ENCODE assay signal across 10 cellular contexts in the genomic region with DNA sequence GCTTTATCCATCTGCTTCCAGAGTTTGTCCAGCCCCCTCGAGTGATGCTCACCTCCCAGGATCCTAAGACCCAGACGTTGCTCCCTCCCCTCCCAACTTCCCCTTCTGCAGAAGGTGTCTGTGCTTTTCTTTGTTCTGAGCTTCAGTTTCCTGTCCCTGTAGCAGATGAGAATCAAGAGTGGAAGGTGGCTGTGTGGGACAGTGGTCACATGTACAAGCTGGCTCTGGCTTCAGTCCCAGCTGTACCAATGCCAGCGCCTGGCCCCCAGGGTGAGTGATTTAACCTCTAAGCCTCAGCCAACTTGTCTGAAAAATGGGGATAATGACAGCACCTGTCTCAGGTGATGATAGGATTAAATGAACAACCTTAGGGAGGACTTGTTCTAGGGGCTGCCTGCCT. TPM values are rescaled to one million over a fixed set of nuclear protein-coding genes. Genes with fewer than 3 reads are reported as not detected.
DNase-seq lines count a peak whose midpoint lies in the region; ATAC-seq, FAIRE-seq and TF ChIP-seq lines count a peak whose summit lies in the region.
"Had no signal": no experiment of that assay in that cellular context is flagged by ENCODE, and none has a peak within 500 bp of the region (broad histone marks: within the 10 kb centered on the region; RNA-seq: fewer than 3 reads in every experiment).

No MANE protein-coding gene starts in this region.

- H2BK5ac ChIP-seq in H1 (ENCODE audit: low read depth, low read length) = no peak overlapping the region

- H4K20me1 ChIP-seq in H1 (replicated peaks in 1 of 2; ENCODE audit: control insufficient read depth in 1 of 2, insufficient read depth in 2 of 2, low read length in 2 of 2) = no peaks in the 10 kb centered on the region

- peak overlapping the region; percentile 36 to 66; a peak in 3 of 4 replicates for H3K4me2 ChIP-seq in H1 (ENCODE audit: insufficient read depth in 1 of 2, low read depth in 2 of 2, low read length in 2 of 2)

- ATAC-seq in GM19023 (IDR thresholded peaks at IDR 0.05; ENCODE audit: unreplicated experiment) = peak; percentile 23
- no peak for ATAC-seq in GM19328 (IDR thresholded peaks at IDR 0.05; ENCODE audit: unreplicated experiment)
- no peak for ATAC-seq in left cardiac atrium

- FAIRE-seq in H1 (lab: Jason Lieb, UNC) = no peak
- FAIRE-seq: islet of Langerhans had no signal

- H3K79me1 ChIP-seq in H1 (ENCODE audit: low read depth, low read length) = no peaks in the 10 kb centered on the region

- no peak overlapping the region for H3K4ac ChIP-seq in H1 (replicated peaks; ENCODE audit: insufficient read length, low read depth, low read length)

- TF ChIP-seq POLR2A in H1 (IDR thresholded peaks at IDR 0.05; ENCODE audit: control extremely low read depth in 1 of 2, low read depth in 2 of 2, low read length in 2 of 2) (no peak), prostate gland (IDR thresholded peaks at IDR 0.05) (no peak)

- H4K5ac ChIP-seq in H1 (ENCODE audit: insufficient read length, low read depth, low read length) = no peak overlapping the region

- peaks cover 0 to 8% (median 4%) of the 10 kb centered on the region in 4 experiments; a peak in 3 of 7 replicates for H3K4me1 ChIP-seq in H1 (replicated peaks in 1 of 4; ENCODE audit: control insufficient read depth in 3 of 4, insufficient read depth in 4 of 4, low read length in 3 of 4)
- H3K4me1 ChIP-seq in prostate gland (replicated peaks) = peaks cover 16% of the 10 kb centered on the region

- H2AFZ ChIP-seq in H1 (ENCODE audit: low read length) = peak overlapping the region; percentile 97; the same call in 1 of the 2 replicates

- DNase-seq in H1 (ENCODE audit: low read depth in 1 of 2, low spot score in 2 of 2) (no peak), prostate gland (ENCODE audit: low spot score) (no peak), T-helper 9 cell (no peak), left cardiac atrium (no peak)
- no peak for DNase-seq in activated T-cell treated with anti-CD3 and anti-CD28 coated beads, Interleukin-2, amount 50 U/mL, for 1 hour

- no peak overlapping the region for H4K91ac ChIP-seq in H1 (replicated peaks; ENCODE audit: insufficient read length, low read length)

- H3K27me3 ChIP-seq in H1 (replicated peaks in 1 of 4; ENCODE audit: control insufficient read depth in 3 of 4, extremely low read depth in 1 of 4, insufficient read depth in 3 of 4, low read length in 3 of 4) (peaks cover 0 to 6% (median 0%) of the 10 kb centered on the region in 4 experiments; a peak in 1 of 7 replicates), prostate gland (replicated peaks; ENCODE audit: insufficient read depth) (no peaks in the 10 kb centered on the region)

- H2BK15ac ChIP-seq in H1 (ENCODE audit: low read length) = no peak overlapping the region; the same call in 1 of the 2 replicates

- TF ChIP-seq CTCF in H1 (IDR thresholded peaks at IDR 0.05; ENCODE audit: control extremely low read depth in 1 of 3, insufficient read depth in 1 of 3, low read depth in 1 of 3, low read length in 3 of 3) (no peak), prostate gland (IDR thresholded peaks at IDR 0.05) (no peak)

- no peaks in the 10 kb centered on the region for H3K9me3 ChIP-seq in KOPT-K1 (ENCODE audit: insufficient read depth, low read length, poor library complexity, severe bottlenecking)
- no peaks in the 10 kb centered on the region for H3K9me3 ChIP-seq in H1 (ENCODE audit: insufficient read depth in 2 of 2, low read depth in 1 of 2, low read length in 1 of 2)
- no peaks in the 10 kb centered on the region for H3K9me3 ChIP-seq in prostate gland

- H3K36me3 ChIP-seq in KOPT-K1 (ENCODE audit: insufficient read depth, low read length) (peaks cover 58% of the 10 kb centered on the region), H1 (ENCODE audit: control insufficient read depth in 2 of 4, insufficient read depth in 4 of 4, low read length in 3 of 4) (no peaks in the 10 kb centered on the region; a peak in 1 of 8 replicates), prostate gland (no peaks in the 10 kb centered on the region)

- intact Hi-C loops in prostate gland (cut with DNase I) = loop anchor here (2.0 to 5.0 kb wide), 3 partner anchors 21 to 103 kb away; a partner anchor contains a TSS
- intact Hi-C loops in left cardiac atrium (cut with DNase I) = loop anchor here (2.0 to 10.0 kb wide), 5 partner anchors 53 to 108 kb away; a partner anchor contains a TSS

- 67% methylated on average over 3 of the region's 3 CpGs; no CpG with 5 or more reads in 1 of the 2 experiments for WGBS in H1 (ENCODE audit: extremely low coverage in 1 of 2, insufficient coverage in 1 of 2, insufficient read length in 1 of 2, insufficient replicate concordance in 2 of 2, low coverage in 1 of 2, low lambda C conversion rate in 2 of 2, missing lambda C conversion rate in 1 of 2), 2 experiments
- 57% methylated on average over 3 of the region's 3 CpGs for WGBS in prostate gland

- H3K79me2 ChIP-seq in H1 (ENCODE audit: control insufficient read depth in 1 of 2, insufficient read depth in 2 of 2, low read length in 2 of 2) = no peaks in the 10 kb centered on the region

- H3K56ac ChIP-seq in H1 (replicated peaks; ENCODE audit: insufficient read length, low read depth, low read length) = no peak overlapping the region

- TF ChIP-seq RAD21 in H1 (IDR thresholded peaks at IDR 0.05 in 1 of 2, conservative IDR thresholded peaks at IDR 0.05 in 1 of 2; ENCODE audit: low read depth in 2 of 2, low read length in 2 of 2) = no peak

- H3K27ac ChIP-seq in KOPT-K1 (ENCODE audit: low read depth, low read length, poor library complexity, severe bottlenecking) (peak overlapping the region; percentile 50), H1 (ENCODE audit: low read depth, low read length) (no peak overlapping the region), prostate gland (peak overlapping the region; percentile 89 to 93)

- H2AK5ac ChIP-seq in H1 (ENCODE audit: low read depth, low read length) = no peak overlapping the region

- H2BK120ac ChIP-seq in H1 (replicated peaks; ENCODE audit: low read depth, low read length) = no peak overlapping the region

- no peak overlapping the region; the same call in 1 of the 2 replicates for H2BK12ac ChIP-seq in H1 (ENCODE audit: low read depth, low read length)

- H3K23me2 ChIP-seq in H1 (ENCODE audit: low read depth, low read length) = no peaks in the 10 kb centered on the region

- CTCF ChIA-PET in H1 (lab: Charles Lee; ENCODE audit: partially characterized antibody) = interaction anchor here (0.7 to 40.5 kb wide), 21 partner anchors 1 to 386 kb away, joined by 3 to 1010 read pairs (median 4); a partner anchor contains a TSS

- POLR2A ChIA-PET in H1 (lab: Charles Lee; ENCODE audit: partially characterized antibody) = interaction anchor here (0.9 to 1.4 kb wide), 5 partner anchors 11 to 105 kb away, joined by 3 to 6 read pairs (median 3); a partner anchor contains a TSS

- no peak overlapping the region for H3K14ac ChIP-seq in H1 (ENCODE audit: insufficient read length)

- no peak overlapping the region for H4K8ac ChIP-seq in H1 (ENCODE audit: extremely low read depth, insufficient read depth, low read length)

- 0 out of 7 replicates have a peak overlapping the region, but pooled peaks of 1 of the 4 experiments have one; percentile 39 for H3K9ac ChIP-seq in H1 (replicated peaks in 1 of 4; ENCODE audit: extremely low read depth in 1 of 4, low read depth in 3 of 4, low read length in 3 of 4)

- H3K23ac ChIP-seq in H1 (ENCODE audit: insufficient read length) = no peak overlapping the region

- no peak overlapping the region for H3K18ac ChIP-seq in H1 (ENCODE audit: extremely low read depth, low read length)

- TF ChIP-seq EP300 in H1 (IDR thresholded peaks at IDR 0.05; ENCODE audit: borderline replicate concordance in 1 of 2, low read depth in 2 of 2, low read length in 2 of 2) = no peak

- H3K4me3 ChIP-seq in H1 (ENCODE audit: extremely low read depth in 1 of 4, insufficient read depth in 2 of 4, low read depth in 3 of 4, low read length in 4 of 4) = 0 out of 8 replicates have a peak overlapping the region, but pooled peaks of 1 of the 4 experiments have one; percentile 47
- H3K4me3 ChIP-seq in prostate gland = peak overlapping the region; percentile 13 to 29

- H2BK20ac ChIP-seq in H1 (ENCODE audit: low read length) = no peak overlapping the region

RNA-seq across cellular contexts. Expression of a gene that starts 7.7 kb away (rescaled TPM):
- 0.26 and 0.34 TPM in 2 replicates for total RNA-seq in H1 (2021; fragmentation: NEBNext Ultra II Directional; extraction: Animal tissue kit (Norgen Biotek cat#: 25700))
- 1.1 TPM in 2 replicates for polyA plus RNA-seq in H1 (2011; rRNA removed)
- polyA plus RNA-seq in H1 (2011; cell fraction: cytosol; rRNA removed) = 1.1 TPM
- 0.87 TPM for polyA plus RNA-seq in H1 (2011; cell fraction: nucleus; rRNA removed)
- 0.54 to 0.76 TPM (median 0.64 TPM) in 4 replicates for polyA plus RNA-seq in H1 (2012, experiment 1 of 2)
- 0.70 TPM for polyA plus RNA-seq in H1 (2012, experiment 2 of 2)
- polyA plus RNA-seq in H1 (2013, experiment 1 of 2) = 0.20 TPM
- 0.20 TPM for polyA plus RNA-seq in H1 (2013, experiment 2 of 2)
- polyA minus RNA-seq in H1 (2011; rRNA and poly(A)+ RNA removed) = 0.51 and 0.98 TPM in 2 replicates
- 0.95 TPM for polyA minus RNA-seq in H1 (2011; cell fraction: cytosol; rRNA and poly(A)+ RNA removed)
- polyA minus RNA-seq in H1 (2011; cell fraction: nucleus; rRNA and poly(A)+ RNA removed) = 0.40 TPM
- total RNA-seq in prostate gland (10 to 100 TPM; 19.9 to 59.7 TPM), left cardiac atrium (under 1 TPM; 0.47 to 0.62 TPM)
- total RNA-seq: T-helper 1 cell treated with Interleukin-12 subunit alpha and Interleukin-12 subunit beta and Interleukin-4 antibody, amounts not matched to agents 30 ng/mL and 1 ng/mL, for 36 hours had no signal

RNA-seq across cellular contexts. Expression of a gene that starts 8.6 kb away (rescaled TPM):
- 7.0 and 8.8 TPM in 2 replicates for total RNA-seq in H1 (2021; fragmentation: NEBNext Ultra II Directional; extraction: Animal tissue kit (Norgen Biotek cat#: 25700))
- polyA plus RNA-seq in H1 (2011; rRNA removed) = 7.5 and 8.1 TPM in 2 replicates
- polyA plus RNA-seq in H1 (2011; cell fraction: cytosol; rRNA removed) = 7.3 TPM
- 4.6 TPM for polyA plus RNA-seq in H1 (2011; cell fraction: nucleus; rRNA removed)
- 3.2 to 5.9 TPM (median 5.0 TPM) in 4 replicates for polyA plus RNA-seq in H1 (2012, experiment 1 of 2)
- polyA plus RNA-seq in H1 (2012, experiment 2 of 2) = 4.7 TPM
- polyA plus RNA-seq in H1 (2013, experiment 1 of 2) = 5.1 TPM
- polyA plus RNA-seq in H1 (2013, experiment 2 of 2) = 5.1 TPM
- polyA minus RNA-seq in H1 (2011; rRNA and poly(A)+ RNA removed) = 10.6 and 10.7 TPM in 2 replicates
- 6.8 TPM for polyA minus RNA-seq in H1 (2011; cell fraction: cytosol; rRNA and poly(A)+ RNA removed)
- 5.2 TPM for polyA minus RNA-seq in H1 (2011; cell fraction: nucleus; rRNA and poly(A)+ RNA removed)
- total RNA-seq in prostate gland (10 to 100 TPM; 37.3 to 55.2 TPM), left cardiac atrium (10 to 100 TPM; 23.4 to 25.4 TPM)

RNA-seq across cellular contexts. Expression of a gene that starts 21.0 kb away (rescaled TPM):
- 88.2 and 97.6 TPM in 2 replicates for total RNA-seq in H1 (2021; fragmentation: NEBNext Ultra II Directional; extraction: Animal tissue kit (Norgen Biotek cat#: 25700))
- polyA plus RNA-seq in H1 (2011; rRNA removed) = 93.2 and 119 TPM in 2 replicates
- 159 TPM for polyA plus RNA-seq in H1 (2011; cell fraction: cytosol; rRNA removed)
- 845 TPM for polyA plus RNA-seq in H1 (2011; cell fraction: nucleus; rRNA removed)
- polyA plus RNA-seq in H1 (2012, experiment 1 of 2) = 134 to 181 TPM (median 168 TPM) in 4 replicates
- 47.9 TPM for polyA plus RNA-seq in H1 (2012, experiment 2 of 2)
- polyA plus RNA-seq in H1 (2013, experiment 1 of 2) = 99.7 TPM
- 95.7 TPM for polyA plus RNA-seq in H1 (2013, experiment 2 of 2)
- 131 and 169 TPM in 2 replicates for polyA minus RNA-seq in H1 (2011; rRNA and poly(A)+ RNA removed)
- polyA minus RNA-seq in H1 (2011; cell fraction: cytosol; rRNA and poly(A)+ RNA removed) = 41.5 TPM
- 147 TPM for polyA minus RNA-seq in H1 (2011; cell fraction: nucleus; rRNA and poly(A)+ RNA removed)
- total RNA-seq in prostate gland (100 to 1,000 TPM; 185 to 193 TPM), left cardiac atrium (10 to 100 TPM; 62.6 to 66.3 TPM)

RNA-seq across cellular contexts. Expression of a gene that starts 53.9 kb away (rescaled TPM):
- total RNA-seq in H1 (2021; fragmentation: NEBNext Ultra II Directional; extraction: Animal tissue kit (Norgen Biotek cat#: 25700)) = 11.0 and 13.8 TPM in 2 replicates
- 5.6 and 9.5 TPM in 2 replicates for polyA plus RNA-seq in H1 (2011; rRNA removed)
- 3.8 TPM for polyA plus RNA-seq in H1 (2011; cell fraction: cytosol; rRNA removed)
- 9.7 TPM for polyA plus RNA-seq in H1 (2011; cell fraction: nucleus; rRNA removed)
- polyA plus RNA-seq in H1 (2012, experiment 1 of 2) = 12.1 to 18.6 TPM (median 18.1 TPM) in 4 replicates
- polyA plus RNA-seq in H1 (2012, experiment 2 of 2) = 14.7 TPM
- polyA plus RNA-seq in H1 (2013, experiment 1 of 2) = 18.4 TPM
- 15.6 TPM for polyA plus RNA-seq in H1 (2013, experiment 2 of 2)
- polyA minus RNA-seq in H1 (2011; rRNA and poly(A)+ RNA removed) = 2.4 and 5.9 TPM in 2 replicates
- 3.9 TPM for polyA minus RNA-seq in H1 (2011; cell fraction: cytosol; rRNA and poly(A)+ RNA removed)
- 5.2 TPM for polyA minus RNA-seq in H1 (2011; cell fraction: nucleus; rRNA and poly(A)+ RNA removed)
- total RNA-seq in prostate gland = 10 to 100 TPM; 15.2 to 15.8 TPM
- total RNA-seq in left cardiac atrium = 10 to 100 TPM; 12.6 to 14.1 TPM

Comparison
In these comparisons a context has a peak if more than half of its experiments do, and no peak if none do; other contexts are left out.
1. RNA of a gene that starts 7.7 kb away (total RNA-seq): 19.9 to 59.7 TPM in prostate gland; 0.47 to 0.62 TPM in left cardiac atrium and 0.26 to 0.34 TPM in H1; every median in the first group is over 10 times any median in the second.